In genomic region chr1:109749221-109749620, GRCh38 we compare ENCODE assay signal across 35 cellular contexts. TPM values are rescaled to one million over a fixed set of nuclear protein-coding genes. Genes with fewer than 3 reads are reported as not detected.
"Had no signal": no experiment of that assay in that cellular context is flagged by ENCODE, and none has a peak within 500 bp of the region (broad histone marks: within the 10 kb centered on the region; RNA-seq: fewer than 3 reads in every experiment).

No MANE protein-coding gene starts in this region.

- H3K4me1 ChIP-seq: adrenal gland had no signal

- H3K27ac ChIP-seq: adrenal gland, cardiac muscle cell, VCaP had no signal

- ATAC-seq: activated CD8-positive, alpha-beta T cell treated with anti-CD3 and anti-CD28 coated beads for 36 hours; activated naive CD4-positive, alpha-beta T cell treated with anti-CD3 and anti-CD28 coated beads, Interleukin-2, amount 50 U/mL, for 72 hours; activated T-cell treated with anti-CD3 and anti-CD28 coated beads, Interleukin-2, amount 50 U/mL, for 4 hours; activated T-cell treated with anti-CD3 and anti-CD28 coated beads, Interleukin-2, amount 50 U/mL, for 72 hours; activated T-helper 17 cell treated with anti-CD3 and anti-CD28 coated beads, Interleukin-2, amount 50 U/mL, for 72 hours had no signal

- H3K9me3 ChIP-seq: adrenal gland had no signal

- H3K4me3 ChIP-seq: adrenal gland, cardiac muscle cell had no signal

- H3K27me3 ChIP-seq: adrenal gland, cardiac muscle cell had no signal

- FAIRE-seq: astrocyte, TTC549 had no signal

- H3K36me3 ChIP-seq: adrenal gland, cardiac muscle cell had no signal

- DNase-seq: activated B cell treated with CpG ODN at 0.5 μM for 24 hours; activated CD4-positive, alpha-beta memory T cell treated with anti-CD3 and anti-CD28 coated beads for 36 hours; activated CD4-positive, alpha-beta T cell treated with anti-CD3 and anti-CD28 coated beads for 4 hours; activated CD4-positive, alpha-beta T cell treated with anti-CD3 and anti-CD28 coated beads, Interleukin-2, amount 10 ng/mL, durations not matched to agents 24 days and 14 days; activated CD4-positive, alpha-beta T cell treated with anti-CD3 and anti-CD28 coated beads, Interleukin-2, amount 50 U/mL, for 1 hour; activated CD4-positive, alpha-beta T cell treated with anti-CD3 and anti-CD28 coated beads, Interleukin-2, amount 50 U/mL, for 4 hours; activated CD8-positive, alpha-beta memory T cell treated with anti-CD3 and anti-CD28 coated beads, Interleukin-2, amount 50 U/mL, for 4 hours; activated CD8-positive, alpha-beta T cell treated with anti-CD3 and anti-CD28 coated beads for 36 hours; activated effector memory CD4-positive, alpha-beta T cell treated with anti-CD3 and anti-CD28 coated beads, Interleukin-2, amount 50 U/mL, for 16 hours; activated gamma-delta T cell treated with Interleukin-2 at 50 U/mL for 16 hours; activated naive CD4-positive, alpha-beta T cell; activated naive CD4-positive, alpha-beta T cell treated with anti-CD3 and anti-CD28 coated beads for 36 hours; activated naive CD4-positive, alpha-beta T cell treated with anti-CD3 and anti-CD28 coated beads, Interleukin-2, amount 50 U/mL, for 16 hours; activated naive CD8-positive, alpha-beta T cell treated with anti-CD3 and anti-CD28 coated beads for 36 hours; activated T-cell treated with anti-CD3 and anti-CD28 coated beads for 4 hours; activated T-cell treated with anti-CD3 and anti-CD28 coated beads, Interleukin-2, amount 50 U/mL, for 1 hour; activated T-cell treated with anti-CD3 and anti-CD28 coated beads, Interleukin-2, amount 50 U/mL, for 4 hours; activated T-cell treated with anti-CD3 and anti-CD28 coated beads, Interleukin-2, amount 50 U/mL, for 72 hours; amniotic stem cell; aorta; caudate nucleus; SW 1271; T-helper 1 cell; T-helper 2 cell; T-helper 9 cell had no signal

RNA-seq across cellular contexts. Expression of gene EPS8L3, which starts 14.5 kb away (rescaled TPM):
- total RNA-seq: activated B cell treated with CpG ODN at 0.5 μM for 24 hours; activated CD4-positive, alpha-beta memory T cell treated with anti-CD3 and anti-CD28 coated beads for 36 hours; activated CD4-positive, alpha-beta T cell treated with anti-CD3 and anti-CD28 coated beads, Interleukin-2, amount 10 ng/mL, durations not matched to agents 24 days and 14 days; activated CD8-positive, alpha-beta memory T cell treated with anti-CD3 and anti-CD28 coated beads for 36 hours; activated CD8-positive, alpha-beta T cell treated with anti-CD3 and anti-CD28 coated beads for 36 hours; activated naive CD4-positive, alpha-beta T cell treated with anti-CD3 and anti-CD28 coated beads for 36 hours; activated naive CD4-positive, alpha-beta T cell treated with anti-CD3 and anti-CD28 coated beads, Interleukin-2, amount 50 U/mL, for 72 hours; activated naive CD8-positive, alpha-beta T cell treated with anti-CD3 and anti-CD28 coated beads for 36 hours; activated T-cell treated with anti-CD3 and anti-CD28 coated beads, Interleukin-2, amount 50 U/mL, for 4 hours; activated T-cell treated with anti-CD3 and anti-CD28 coated beads, Interleukin-2, amount 50 U/mL, for 72 hours; activated T-helper 1 cell treated with anti-CD3 and anti-CD28 coated beads, Interleukin-12 subunit alpha, Interleukin-12 subunit beta, Interleukin-2, Interleukin-4 antibody, amounts not matched to agents 30 ng/mL and 10 ng/mL and 1 ng/mL, durations not matched to agents 14 hours and 24 hours and 36 hours; activated T-helper 17 cell treated with anti-CD3 and anti-CD28 coated beads, Interleukin-2, amount 50 U/mL, for 72 hours; aorta; astrocyte; bronchial epithelial cell; cardiac muscle cell had no signal

RNA-seq across cellular contexts. Expression of gene GSTM5, which starts 37.2 kb away (rescaled TPM):
- total RNA-seq: activated CD4-positive, alpha-beta memory T cell treated with anti-CD3 and anti-CD28 coated beads for 36 hours; activated CD8-positive, alpha-beta memory T cell treated with anti-CD3 and anti-CD28 coated beads for 36 hours; activated naive CD4-positive, alpha-beta T cell treated with anti-CD3 and anti-CD28 coated beads for 36 hours; activated T-helper 17 cell treated with anti-CD3 and anti-CD28 coated beads, Interleukin-2, amount 50 U/mL, for 72 hours; astrocyte; bronchial epithelial cell had no signal
